In the genomic region with DNA sequence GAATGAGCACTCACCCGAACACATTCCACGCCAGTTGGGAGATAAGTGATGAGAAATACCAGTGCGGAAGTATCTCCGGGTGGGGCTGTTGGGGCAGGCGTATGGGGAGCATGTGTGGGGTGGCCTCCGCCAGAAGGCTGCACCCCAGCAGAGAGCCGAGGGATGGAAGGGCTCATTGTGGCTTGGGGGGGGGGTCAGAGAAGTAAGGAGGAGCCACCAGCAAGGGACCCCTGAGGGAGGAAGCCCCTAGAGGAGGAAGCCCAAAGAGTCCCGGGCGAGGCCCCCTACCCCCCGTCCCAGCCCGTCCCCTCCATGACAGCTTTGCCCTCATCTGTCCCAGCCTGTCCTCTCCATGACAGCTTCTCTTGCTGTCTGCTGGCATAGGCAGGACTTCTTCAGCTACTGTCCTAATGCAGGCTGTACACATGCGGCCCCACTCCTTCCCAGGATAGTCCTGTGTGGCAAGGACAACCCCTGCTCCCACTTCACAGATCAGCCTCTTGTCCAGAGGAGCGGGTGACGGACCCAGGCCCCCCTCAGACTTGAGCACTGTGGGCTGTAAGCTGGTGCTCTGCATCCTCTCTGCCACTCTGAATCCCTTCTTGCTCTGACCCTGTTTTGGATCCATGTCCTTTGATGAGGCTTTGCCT, we compare ENCODE assay signal across 28 cellular contexts.
"Had no signal": no experiment of that assay in that cellular context is flagged by ENCODE, and none has a peak within 500 bp of the region (broad histone marks: within the 10 kb centered on the region; RNA-seq: fewer than 3 reads in every experiment).

No MANE protein-coding gene starts in this region.

- H3K4me3 Mint-ChIP-seq: activated CD4-positive, alpha-beta T cell treated with anti-CD3 and anti-CD28 coated beads for 36 hours; activated CD8-positive, alpha-beta memory T cell treated with anti-CD3 and anti-CD28 coated beads, Interleukin-2, amount 10 ng/mL, durations not matched to agents 7 days and 5 days; activated CD8-positive, alpha-beta T cell treated with anti-CD3 and anti-CD28 coated beads, Interleukin-2, amount 10 ng/mL, durations not matched to agents 7 days and 5 days; activated naive CD8-positive, alpha-beta T cell treated with anti-CD3 and anti-CD28 coated beads, Interleukin-2, amount 10 ng/mL, durations not matched to agents 7 days and 5 days; brain; nephron; stimulated activated memory B cell treated with anti-CD40 and anti-IgM and Interleukin-4, amounts not matched to agents 10 μg/mL and 1 μg/mL and 100 μg/mL, for 72 hours; stimulated activated naive CD8-positive, alpha-beta T cell treated with anti-CD3 and anti-CD28 coated beads, Interleukin-15, amount 100 ng/mL, for 72 hours had no signal

- H3K27ac Mint-ChIP-seq: activated CD4-positive, alpha-beta T cell treated with anti-CD3 and anti-CD28 coated beads for 36 hours; activated CD8-positive, alpha-beta memory T cell treated with anti-CD3 and anti-CD28 coated beads, Interleukin-2, amount 10 ng/mL, durations not matched to agents 7 days and 5 days; activated CD8-positive, alpha-beta T cell treated with anti-CD3 and anti-CD28 coated beads, Interleukin-2, amount 10 ng/mL, durations not matched to agents 7 days and 5 days; activated naive CD8-positive, alpha-beta T cell treated with anti-CD3 and anti-CD28 coated beads, Interleukin-2, amount 10 ng/mL, durations not matched to agents 7 days and 5 days; activated T-helper 2 cell treated with anti-CD3 and anti-CD28 coated beads, Interferon-gamma antibody, Interleukin-2, Interleukin-4, amounts not matched to agents 10 μg/mL and 5 μg/mL and 100 μg/mL, durations not matched to agents 14 hours and 24 hours and 36 hours; brain; nephron; stimulated activated memory B cell treated with anti-CD40 and anti-IgM and Interleukin-4, amounts not matched to agents 10 μg/mL and 1 μg/mL and 100 μg/mL, for 72 hours; stimulated activated naive CD8-positive, alpha-beta T cell treated with anti-CD3 and anti-CD28 coated beads, Interleukin-15, amount 100 ng/mL, for 72 hours had no signal

- H3K4me1 ChIP-seq: ascending aorta, left ventricle myocardium inferior, pancreas, prostate gland, sigmoid colon, thyroid gland, upper lobe of left lung had no signal

- H3K4me3 ChIP-seq: ascending aorta, cardiac muscle cell, left ventricle myocardium inferior, pancreas, prostate gland, sigmoid colon, thyroid gland, upper lobe of left lung had no signal

- H3K27ac ChIP-seq: ascending aorta, cardiac muscle cell, left ventricle myocardium inferior, neutrophil, pancreas, prostate gland, sigmoid colon, thyroid gland, upper lobe of left lung had no signal

- H3K4me1 Mint-ChIP-seq: activated CD4-positive, alpha-beta T cell treated with anti-CD3 and anti-CD28 coated beads for 36 hours; activated CD8-positive, alpha-beta memory T cell treated with anti-CD3 and anti-CD28 coated beads, Interleukin-2, amount 10 ng/mL, durations not matched to agents 7 days and 5 days; activated naive CD8-positive, alpha-beta T cell treated with anti-CD3 and anti-CD28 coated beads, Interleukin-2, amount 10 ng/mL, durations not matched to agents 7 days and 5 days; brain; nephron; stimulated activated memory B cell treated with anti-CD40 and anti-IgM and Interleukin-4, amounts not matched to agents 10 μg/mL and 1 μg/mL and 100 μg/mL, for 72 hours; stimulated activated naive CD8-positive, alpha-beta T cell treated with anti-CD3 and anti-CD28 coated beads, Interleukin-15, amount 100 ng/mL, for 72 hours had no signal

- H3K36me3 ChIP-seq: ascending aorta, cardiac muscle cell, left ventricle myocardium inferior, neutrophil, pancreas, prostate gland, sigmoid colon, thyroid gland, upper lobe of left lung had no signal

- H3K36me3 Mint-ChIP-seq: activated CD8-positive, alpha-beta memory T cell treated with anti-CD3 and anti-CD28 coated beads, Interleukin-2, amount 10 ng/mL, durations not matched to agents 7 days and 5 days; activated naive CD8-positive, alpha-beta T cell treated with anti-CD3 and anti-CD28 coated beads, Interleukin-2, amount 10 ng/mL, durations not matched to agents 7 days and 5 days; stimulated activated memory B cell treated with anti-CD40 and anti-IgM and Interleukin-4, amounts not matched to agents 10 μg/mL and 1 μg/mL and 100 μg/mL, for 72 hours had no signal

- DNase-seq: activated CD4-positive, alpha-beta T cell treated with anti-CD3 and anti-CD28 coated beads for 36 hours; activated CD4-positive, CD25-positive, alpha-beta regulatory T cell; activated CD8-positive, alpha-beta memory T cell treated with anti-CD3 and anti-CD28 coated beads, Interleukin-2, amount 10 ng/mL, durations not matched to agents 7 days and 5 days; activated CD8-positive, alpha-beta T cell treated with anti-CD3 and anti-CD28 coated beads, Interleukin-2, amount 10 ng/mL, durations not matched to agents 7 days and 5 days; activated naive CD4-positive, alpha-beta T cell treated with Interleukin-2 at 50 U/mL for 16 hours; activated naive CD8-positive, alpha-beta T cell treated with anti-CD3 and anti-CD28 coated beads, Interleukin-2, amount 10 ng/mL, durations not matched to agents 7 days and 5 days; activated T-cell treated with anti-CD3 and anti-CD28 coated beads, Interleukin-2, amount 50 U/mL, for 48 hours; cortex of kidney; foreskin fibroblast; hypothalamus; left ventricle myocardium inferior; pancreas; sigmoid colon; small intestine; stimulated activated CD4-positive, alpha-beta T cell treated with anti-CD3 and anti-CD28 coated beads, Interleukin-1b, Interleukin-23, amount 100 ng/mL, for 48 hours; stimulated activated CD4-positive, alpha-beta T cell treated with anti-CD3 and anti-CD28 coated beads, Interleukin-4, amount 100 ng/mL, for 4 hours; stimulated activated CD8-positive, alpha-beta memory T cell treated with anti-CD3 and anti-CD28 coated beads, Interleukin-4, amount 100 ng/mL, for 48 hours; stimulated activated naive CD8-positive, alpha-beta T cell treated with anti-CD3 and anti-CD28 coated beads, Interleukin-15, amount 100 ng/mL, for 72 hours; thyroid gland had no signal

- H3K27me3 ChIP-seq: ascending aorta, cardiac muscle cell, neutrophil, pancreas, thyroid gland, upper lobe of left lung had no signal

- H3K27me3 Mint-ChIP-seq: activated CD8-positive, alpha-beta memory T cell treated with anti-CD3 and anti-CD28 coated beads, Interleukin-2, amount 10 ng/mL, durations not matched to agents 7 days and 5 days; activated naive CD8-positive, alpha-beta T cell treated with anti-CD3 and anti-CD28 coated beads, Interleukin-2, amount 10 ng/mL, durations not matched to agents 7 days and 5 days had no signal

- H3K9me3 Mint-ChIP-seq: activated naive CD8-positive, alpha-beta T cell treated with anti-CD3 and anti-CD28 coated beads, Interleukin-2, amount 10 ng/mL, durations not matched to agents 7 days and 5 days; activated T-helper 2 cell treated with anti-CD3 and anti-CD28 coated beads, Interferon-gamma antibody, Interleukin-2, Interleukin-4, amounts not matched to agents 10 μg/mL and 5 μg/mL and 100 μg/mL, durations not matched to agents 14 hours and 24 hours and 36 hours; stimulated activated memory B cell treated with anti-CD40 and anti-IgM and Interleukin-4, amounts not matched to agents 10 μg/mL and 1 μg/mL and 100 μg/mL, for 72 hours; stimulated activated naive CD8-positive, alpha-beta T cell treated with anti-CD3 and anti-CD28 coated beads, Interleukin-15, amount 100 ng/mL, for 72 hours had no signal

- H3K9me3 ChIP-seq: ascending aorta, left ventricle myocardium inferior, neutrophil, pancreas, prostate gland, sigmoid colon, thyroid gland, upper lobe of left lung had no signal
